Comparison of ENCODE assay signal across 9 cellular contexts in the genomic region with DNA sequence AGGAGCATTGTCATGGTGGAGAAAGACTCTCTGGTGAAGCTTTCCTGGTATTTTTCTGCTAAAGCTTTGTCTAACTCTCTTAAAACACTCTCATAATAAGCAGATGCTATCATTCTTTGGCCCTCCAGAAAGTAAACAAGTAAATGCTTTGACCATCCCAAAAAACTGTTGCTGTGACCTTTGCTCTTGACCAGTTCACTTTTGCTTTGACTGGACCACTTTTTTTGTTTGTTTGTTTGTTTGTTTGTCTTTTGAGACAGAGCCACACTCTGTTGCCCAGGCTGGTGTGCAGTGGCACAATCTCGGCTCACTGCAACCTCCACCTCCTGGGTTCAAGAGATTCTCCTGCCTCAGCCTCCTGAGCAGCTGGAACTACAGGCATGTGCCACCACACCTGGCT. TPM values are rescaled to one million over a fixed set of nuclear protein-coding genes. Genes with fewer than 3 reads are reported as not detected.
"Had no signal": no experiment of that assay in that cellular context is flagged by ENCODE, and none has a peak within 500 bp of the region (broad histone marks: within the 10 kb centered on the region; RNA-seq: fewer than 3 reads in every experiment).

No MANE protein-coding gene starts in this region.

RNA-seq across cellular contexts. Expression of gene ADORA3, which starts 44.4 kb away (rescaled TPM):
- total RNA-seq: kidney epithelial cell, lung microvascular endothelial cell, mammary epithelial cell, mesothelial cell of epicardium, mononuclear cell, myocyte had no signal
- polyA plus RNA-seq: mammary epithelial cell; naive thymus-derived CD4-positive, alpha-beta T cell; naive thymus-derived CD8-positive, alpha-beta T cell had no signal

RNA-seq across cellular contexts. Expression of gene TMIGD3, which starts 44.4 kb away (rescaled TPM):
- total RNA-seq: kidney epithelial cell; lung microvascular endothelial cell; mammary epithelial cell; mesothelial cell of epicardium; mononuclear cell; myocyte; naive thymus-derived CD8-positive, alpha-beta T cell had no signal
- polyA plus RNA-seq: immature natural killer cell; mammary epithelial cell; naive thymus-derived CD4-positive, alpha-beta T cell; naive thymus-derived CD8-positive, alpha-beta T cell had no signal
